Comparison of ENCODE assay signal across 1 cellular context in the genomic region with DNA sequence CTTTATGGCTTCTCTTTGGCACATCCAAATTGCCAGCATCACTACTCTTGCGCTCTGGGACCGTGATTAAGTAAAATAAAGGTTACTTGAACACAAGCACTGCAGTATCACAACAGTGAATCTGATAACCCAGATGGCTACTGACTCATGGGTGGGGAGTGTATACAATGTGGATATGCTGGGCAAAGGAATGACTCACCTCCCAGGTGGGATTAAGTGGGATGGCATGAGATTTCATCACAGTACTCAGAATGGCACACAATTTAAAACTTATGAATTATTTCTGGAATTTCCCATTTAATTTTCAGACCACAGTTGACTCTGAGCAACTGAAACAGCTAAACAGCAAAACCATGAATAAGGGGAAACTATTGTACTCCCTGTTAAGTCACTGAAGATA.
TF ChIP-seq lines count a peak whose summit lies in the region.

No MANE protein-coding gene starts in this region.

TF ChIP-seq in endothelial cell of umbilical vein, 7 proteins besides CTCF, POLR2A, EP300 and RAD21:
- TF ChIP-seq POLR2AphosphoS5 (IDR thresholded peaks at IDR 0.05; ENCODE audit: insufficient read depth, low read depth, low read length) = no peak
- no peak for TF ChIP-seq EZH2 (IDR thresholded peaks at IDR 0.05; ENCODE audit: borderline replicate concordance, low read depth, low read length, severe bottlenecking)
- peak; percentile 31 for TF ChIP-seq FOS (IDR thresholded peaks at IDR 0.05; ENCODE audit: borderline replicate concordance, insufficient read depth, low read length)
- TF ChIP-seq JUN (IDR thresholded peaks at IDR 0.05; ENCODE audit: borderline replicate concordance, insufficient read depth, insufficient read length, low read depth) = peak; percentile 39
- no peak for TF ChIP-seq MYC (IDR thresholded peaks at IDR 0.05; ENCODE audit: low read depth, low read length)
- peak; percentile 33 for TF ChIP-seq GATA2 (IDR thresholded peaks at IDR 0.05; ENCODE audit: insufficient read depth, insufficient read length, low read depth, low read length)
- TF ChIP-seq MAX (IDR thresholded peaks at IDR 0.05; ENCODE audit: insufficient read depth, insufficient read length) = no peak
TF ChIP-seq in endothelial cell of umbilical vein: peak in this region for 3.
